Comparison of ENCODE assay signal across 18 cellular contexts in the genomic region with DNA sequence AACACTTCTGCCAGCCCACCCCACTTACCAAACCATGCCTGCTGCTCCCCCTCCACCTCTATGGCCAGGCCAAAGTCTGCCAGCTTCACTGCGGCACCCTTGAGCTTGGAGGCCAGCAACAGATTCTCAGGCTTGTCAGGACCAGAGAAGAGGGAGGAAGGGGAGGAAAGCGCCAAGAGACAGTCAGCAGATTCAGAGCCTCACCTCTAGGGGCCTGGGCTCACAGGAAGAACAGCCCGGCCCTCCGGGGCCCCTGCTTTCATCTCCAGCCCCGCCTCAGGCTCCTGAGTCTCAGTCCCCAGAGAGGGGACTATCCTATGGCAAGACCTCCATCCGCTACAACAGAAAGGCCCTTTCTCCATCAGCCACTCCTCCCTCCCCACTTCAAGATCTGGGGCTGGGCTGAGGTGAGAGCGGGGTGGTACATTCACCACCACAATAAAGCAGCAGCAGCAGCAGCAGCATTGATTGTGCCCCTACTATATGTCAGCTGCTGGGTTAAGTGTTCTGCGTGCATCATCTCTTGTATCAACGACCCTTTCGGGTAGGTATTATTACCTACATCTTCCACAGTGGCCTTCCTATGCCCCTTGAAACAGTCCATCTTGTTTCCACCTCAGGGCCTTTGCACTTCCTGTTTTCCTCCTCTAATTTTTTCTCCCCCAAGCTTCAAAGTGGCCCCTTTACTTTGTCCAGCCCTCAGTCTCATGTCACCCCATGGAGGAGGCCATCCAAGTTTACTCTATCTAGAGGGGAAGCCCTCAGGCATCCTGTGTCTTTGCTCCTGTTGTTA. TPM values are rescaled to one million over a fixed set of nuclear protein-coding genes. Genes with fewer than 3 reads are reported as not detected.
"Had no signal": no experiment of that assay in that cellular context is flagged by ENCODE, and none has a peak within 500 bp of the region (broad histone marks: within the 10 kb centered on the region; RNA-seq: fewer than 3 reads in every experiment).

No MANE protein-coding gene starts in this region.

- H3K4me1 ChIP-seq: left lung had no signal

- H3K27ac ChIP-seq: brain microvascular endothelial cell, left lung, ovary, stomach, thoracic aorta had no signal

- ATAC-seq: activated T-helper 17 cell treated with anti-CD3 and anti-CD28 coated beads, Interleukin-2, amount 50 U/mL, for 72 hours; esophagus mucosa had no signal

- H3K9me3 Mint-ChIP-seq: activated CD4-positive, alpha-beta memory T cell treated with anti-CD3 and anti-CD28 coated beads, Interleukin-2, amount 10 ng/mL, durations not matched to agents 7 days and 5 days; activated T-helper 17 cell treated with anti-CD3 and anti-CD28 coated beads, Interleukin-2, amount 50 U/mL, for 72 hours had no signal

- H3K4me3 Mint-ChIP-seq: activated CD4-positive, alpha-beta memory T cell treated with anti-CD3 and anti-CD28 coated beads, Interleukin-2, amount 10 ng/mL, durations not matched to agents 7 days and 5 days; activated T-helper 17 cell treated with anti-CD3 and anti-CD28 coated beads, Interleukin-2, amount 50 U/mL, for 72 hours had no signal

- DNase-seq: activated CD4-positive, alpha-beta memory T cell treated with anti-CD3 and anti-CD28 coated beads, Interleukin-2, amount 10 ng/mL, durations not matched to agents 7 days and 5 days; activated naive CD4-positive, alpha-beta T cell treated with anti-CD3 and anti-CD28 coated beads, Interleukin-2, amount 50 U/mL, for 16 hours; amygdala; brain microvascular endothelial cell; cerebellar nuclear complex; glutamatergic neuron; islet precursor cell; ovary; stimulated activated CD4-positive, alpha-beta T cell treated with anti-CD3 and anti-CD28 coated beads, Interleukin-4, amount 100 ng/mL, for 4 hours; stomach; T-helper 9 cell had no signal

- H3K4me3 ChIP-seq: left lung, ovary, stomach, thoracic aorta had no signal

- H3K9me3 ChIP-seq: left lung, ovary, stomach, thoracic aorta had no signal

- H3K27ac Mint-ChIP-seq: activated CD4-positive, alpha-beta memory T cell treated with anti-CD3 and anti-CD28 coated beads, Interleukin-2, amount 10 ng/mL, durations not matched to agents 7 days and 5 days; activated T-helper 17 cell treated with anti-CD3 and anti-CD28 coated beads, Interleukin-2, amount 50 U/mL, for 72 hours had no signal

- H3K4me1 Mint-ChIP-seq: activated CD4-positive, alpha-beta memory T cell treated with anti-CD3 and anti-CD28 coated beads, Interleukin-2, amount 10 ng/mL, durations not matched to agents 7 days and 5 days; activated T-helper 17 cell treated with anti-CD3 and anti-CD28 coated beads, Interleukin-2, amount 50 U/mL, for 72 hours had no signal

- H3K36me3 ChIP-seq: brain microvascular endothelial cell, left lung, ovary, stomach, thoracic aorta had no signal

- H3K27me3 ChIP-seq: brain microvascular endothelial cell, ovary, stomach had no signal

RNA-seq across cellular contexts. Expression of gene CAMK2A, which starts 36.0 kb away (rescaled TPM):
- total RNA-seq: activated CD4-positive, alpha-beta memory T cell treated with anti-CD3 and anti-CD28 coated beads, Interleukin-2, amount 10 ng/mL, durations not matched to agents 7 days and 5 days; activated T-helper 17 cell treated with anti-CD3 and anti-CD28 coated beads, Interleukin-2, amount 50 U/mL, for 72 hours; dermis microvascular lymphatic vessel endothelial cell; mesenteric fat pad had no signal

RNA-seq across cellular contexts. Expression of gene ARSI, which starts 49.1 kb away (rescaled TPM):
- total RNA-seq: activated CD4-positive, alpha-beta memory T cell treated with anti-CD3 and anti-CD28 coated beads, Interleukin-2, amount 10 ng/mL, durations not matched to agents 7 days and 5 days; activated T-helper 17 cell treated with anti-CD3 and anti-CD28 coated beads, Interleukin-2, amount 50 U/mL, for 72 hours had no signal
- polyA plus RNA-seq: neural cell had no signal
